ENCODE assay signal across 1 cellular context in the genomic region with DNA sequence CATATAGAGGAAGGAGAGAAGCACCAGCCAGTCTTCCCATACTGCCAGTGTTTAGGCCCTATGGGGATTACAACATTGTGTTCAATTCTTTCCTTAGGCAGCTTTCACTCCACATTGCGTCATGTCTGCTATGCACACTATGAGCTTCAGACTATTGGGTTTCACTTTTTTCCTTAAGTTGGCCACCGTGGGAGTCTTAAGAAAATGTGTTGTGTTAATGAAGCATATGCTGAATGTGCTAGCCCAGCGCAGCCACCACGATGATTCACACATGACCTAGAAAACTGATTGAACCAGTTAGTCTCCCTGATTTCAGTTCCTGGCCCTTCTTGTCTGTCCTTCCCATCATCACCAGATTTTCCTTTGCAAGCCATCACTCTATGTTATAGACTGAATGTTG.
TF ChIP-seq lines count a peak whose summit lies in the region.

No MANE protein-coding gene starts in this region.

TF ChIP-seq in HepG2, 621 proteins besides CTCF, POLR2A, EP300 and RAD21:
- TF ChIP-seq CBFB (CRISPR knock-in tag; IDR thresholded peaks at IDR 0.05) (no peak), CEBPB (IDR thresholded peaks at IDR 0.05; ENCODE audit: borderline replicate concordance, low read depth, low read length) (peak; percentile 85), TCF7L2 (IDR thresholded peaks at IDR 0.05; ENCODE audit: low read depth, low read length) (no peak), ZIK1 (CRISPR knock-in tag; IDR thresholded peaks at IDR 0.05; ENCODE audit: borderline replicate concordance, low read depth) (no peak), CEBPG (CRISPR knock-in tag; IDR thresholded peaks at IDR 0.05) (peak; percentile 68), ZNF12 (CRISPR knock-in tag; IDR thresholded peaks at IDR 0.05) (0 out of 2 replicates have a peak, but pooled peaks have one; percentile 44), SMC3 (IDR thresholded peaks at IDR 0.05; ENCODE audit: low read length) (0 out of 2 replicates have a peak, but pooled peaks have one; percentile 7), NR2F6 (IDR thresholded peaks at IDR 0.05) (no peak), NR2F6 (CRISPR knock-in tag; IDR thresholded peaks at IDR 0.05) (no peak), BCL6 (CRISPR knock-in tag; IDR thresholded peaks at IDR 0.05) (no peak), ZBTB7B (CRISPR knock-in tag; IDR thresholded peaks at IDR 0.05) (no peak), HMG20B (CRISPR knock-in tag; conservative IDR thresholded peaks at IDR 0.05) (no peak), RFX5 (IDR thresholded peaks at IDR 0.05; ENCODE audit: low read depth, low read length) (no peak), HNRNPUL1 (IDR thresholded peaks at IDR 0.05; ENCODE audit: low read depth, low read length) (no peak), ZNF562 (CRISPR knock-in tag; IDR thresholded peaks at IDR 0.05; ENCODE audit: borderline replicate concordance) (no peak), SNAPC2 (CRISPR knock-in tag; IDR thresholded peaks at IDR 0.05) (no peak)
- TF ChIP-seq, protein P1, sequence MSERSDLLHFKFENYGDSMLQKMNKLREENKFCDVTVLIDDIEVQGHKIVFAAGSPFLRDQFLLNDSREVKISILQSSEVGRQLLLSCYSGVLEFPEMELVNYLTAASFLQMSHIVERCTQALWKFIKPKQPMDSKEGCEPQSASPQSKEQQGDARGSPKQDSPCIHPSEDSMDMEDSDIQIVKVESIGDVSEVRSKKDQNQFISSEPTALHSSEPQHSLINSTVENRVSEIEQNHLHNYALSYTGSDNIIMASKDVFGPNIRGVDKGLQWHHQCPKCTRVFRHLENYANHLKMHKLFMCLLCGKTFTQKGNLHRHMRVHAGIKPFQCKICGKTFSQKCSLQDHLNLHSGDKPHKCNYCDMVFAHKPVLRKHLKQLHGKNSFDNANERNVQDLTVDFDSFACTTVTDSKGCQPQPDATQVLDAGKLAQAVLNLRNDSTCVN (CRISPR knock-in tag; IDR thresholded peaks at IDR 0.05; ENCODE audit: borderline replicate concordance), result no peak
- TF ChIP-seq, protein P2, sequence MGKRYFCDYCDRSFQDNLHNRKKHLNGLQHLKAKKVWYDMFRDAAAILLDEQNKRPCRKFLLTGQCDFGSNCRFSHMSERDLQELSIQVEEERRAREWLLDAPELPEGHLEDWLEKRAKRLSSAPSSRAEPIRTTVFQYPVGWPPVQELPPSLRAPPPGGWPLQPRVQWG (CRISPR knock-in tag; IDR thresholded peaks at IDR 0.05; ENCODE audit: borderline replicate concordance, low read depth), result no peak
- TF ChIP-seq, protein P3, sequence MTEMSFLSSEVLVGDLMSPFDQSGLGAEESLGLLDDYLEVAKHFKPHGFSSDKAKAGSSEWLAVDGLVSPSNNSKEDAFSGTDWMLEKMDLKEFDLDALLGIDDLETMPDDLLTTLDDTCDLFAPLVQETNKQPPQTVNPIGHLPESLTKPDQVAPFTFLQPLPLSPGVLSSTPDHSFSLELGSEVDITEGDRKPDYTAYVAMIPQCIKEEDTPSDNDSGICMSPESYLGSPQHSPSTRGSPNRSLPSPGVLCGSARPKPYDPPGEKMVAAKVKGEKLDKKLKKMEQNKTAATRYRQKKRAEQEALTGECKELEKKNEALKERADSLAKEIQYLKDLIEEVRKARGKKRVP (CRISPR knock-in tag; IDR thresholded peaks at IDR 0.05), result peak in 1 of 2 experiments; percentile 83; a peak in 2 of 4 replicates
TF ChIP-seq in HepG2: peak in this region for 5.
